24 cellular contexts compared by ENCODE assay signal in genomic region chr1:223269006-223269405, GRCh38.
"Had no signal": no experiment of that assay in that cellular context is flagged by ENCODE, and none has a peak within 500 bp of the region (broad histone marks: within the 10 kb centered on the region; RNA-seq: fewer than 3 reads in every experiment).

No MANE protein-coding gene starts in this region.

- H3K4me3 Mint-ChIP-seq: activated CD8-positive, alpha-beta T cell treated with anti-CD3 and anti-CD28 coated beads, Interleukin-2, amount 10 ng/mL, durations not matched to agents 7 days and 5 days; activated naive CD4-positive, alpha-beta T cell treated with anti-CD3 and anti-CD28 coated beads, Interleukin-2, amount 10 ng/mL, durations not matched to agents 7 days and 5 days; activated naive CD8-positive, alpha-beta T cell treated with anti-CD3 and anti-CD28 coated beads for 36 hours; activated T-cell treated with anti-CD3 and anti-CD28 coated beads, Interleukin-2, amount 50 U/mL, for 24 hours; T-helper 1 cell treated with Interleukin-12 subunit alpha and Interleukin-12 subunit beta and Interleukin-4 antibody, amounts not matched to agents 30 μg/mL and 1 μg/mL, for 36 hours had no signal

- ATAC-seq: activated CD8-positive, alpha-beta T cell treated with anti-CD3 and anti-CD28 coated beads, Interleukin-2, amount 10 ng/mL, durations not matched to agents 7 days and 5 days had no signal

- H3K36me3 Mint-ChIP-seq: activated naive CD4-positive, alpha-beta T cell treated with anti-CD3 and anti-CD28 coated beads, Interleukin-2, amount 10 ng/mL, durations not matched to agents 7 days and 5 days; activated naive CD8-positive, alpha-beta T cell treated with anti-CD3 and anti-CD28 coated beads for 36 hours had no signal

- H3K9me3 ChIP-seq: Peyer's patch, SJCRH30 had no signal

- H3K4me3 ChIP-seq: Peyer's patch, SJCRH30 had no signal

- H3K27ac Mint-ChIP-seq: activated CD8-positive, alpha-beta T cell treated with anti-CD3 and anti-CD28 coated beads, Interleukin-2, amount 10 ng/mL, durations not matched to agents 7 days and 5 days; activated naive CD4-positive, alpha-beta T cell treated with anti-CD3 and anti-CD28 coated beads, Interleukin-2, amount 10 ng/mL, durations not matched to agents 7 days and 5 days; activated naive CD8-positive, alpha-beta T cell treated with anti-CD3 and anti-CD28 coated beads for 36 hours; activated T-cell treated with anti-CD3 and anti-CD28 coated beads, Interleukin-2, amount 50 U/mL, for 24 hours; T-helper 1 cell treated with Interleukin-12 subunit alpha and Interleukin-12 subunit beta and Interleukin-4 antibody, amounts not matched to agents 30 μg/mL and 1 μg/mL, for 36 hours had no signal

- H3K4me1 ChIP-seq: Peyer's patch, SJCRH30 had no signal

- H3K4me1 Mint-ChIP-seq: activated naive CD4-positive, alpha-beta T cell treated with anti-CD3 and anti-CD28 coated beads, Interleukin-2, amount 10 ng/mL, durations not matched to agents 7 days and 5 days; activated naive CD8-positive, alpha-beta T cell treated with anti-CD3 and anti-CD28 coated beads for 36 hours had no signal

- H3K27me3 ChIP-seq: brain microvascular endothelial cell, Peyer's patch, SJCRH30 had no signal

- DNase-seq: activated CD4-positive, alpha-beta T cell treated with anti-CD3 and anti-CD28 coated beads for 48 hours; activated CD4-positive, alpha-beta T cell treated with anti-CD3 and anti-CD28 coated beads, Interleukin-2, amount 50 U/mL, for 4 hours; activated CD4-positive, CD25-positive, alpha-beta regulatory T cell treated with anti-CD3 and anti-CD28 coated beads, Interleukin-2, amount 50 U/mL, for 72 hours; activated CD8-positive, alpha-beta memory T cell treated with anti-CD3 and anti-CD28 coated beads, Interleukin-2, amount 50 U/mL, for 48 hours; activated CD8-positive, alpha-beta T cell treated with anti-CD3 and anti-CD28 coated beads, Interleukin-2, amount 10 ng/mL, durations not matched to agents 7 days and 5 days; activated gamma-delta T cell; activated naive CD4-positive, alpha-beta T cell treated with anti-CD3 and anti-CD28 coated beads, Interleukin-2, amount 10 ng/mL, durations not matched to agents 7 days and 5 days; activated naive CD8-positive, alpha-beta T cell treated with anti-CD3 and anti-CD28 coated beads for 36 hours; activated T-cell treated with anti-CD3 and anti-CD28 coated beads, Interleukin-2, amount 50 U/mL, for 24 hours; brain microvascular endothelial cell; cerebellar nuclear complex; Karpas-422; NCI-H1105; NCI-H1436; NCI-H1694 treated with DMSO at 0.1 percent for 48 hours; NCI-H2029 treated with DMSO at 0.1 percent for 48 hours; NCI-H345; NCI-H510A; NCI-H526 treated with DMSO at 0.1 percent for 48 hours; Peyer's patch; Right ventricle myocardium superior; SJCRH30 had no signal

- H3K36me3 ChIP-seq: brain microvascular endothelial cell, Peyer's patch, SJCRH30 had no signal

- H3K27me3 Mint-ChIP-seq: activated naive CD8-positive, alpha-beta T cell treated with anti-CD3 and anti-CD28 coated beads for 36 hours; activated T-cell treated with anti-CD3 and anti-CD28 coated beads, Interleukin-2, amount 50 U/mL, for 24 hours had no signal

- H3K27ac ChIP-seq: brain microvascular endothelial cell, Peyer's patch, RWPE1, SJCRH30 had no signal

- H3K9me3 Mint-ChIP-seq: activated naive CD4-positive, alpha-beta T cell treated with anti-CD3 and anti-CD28 coated beads, Interleukin-2, amount 10 ng/mL, durations not matched to agents 7 days and 5 days; activated naive CD8-positive, alpha-beta T cell treated with anti-CD3 and anti-CD28 coated beads for 36 hours; activated T-cell treated with anti-CD3 and anti-CD28 coated beads, Interleukin-2, amount 50 U/mL, for 24 hours; T-helper 1 cell treated with Interleukin-12 subunit alpha and Interleukin-12 subunit beta and Interleukin-4 antibody, amounts not matched to agents 30 μg/mL and 1 μg/mL, for 36 hours had no signal
